20 cellular contexts compared by ENCODE assay signal in genomic region chr19:44882063-44882462, GRCh38. TPM values are rescaled to one million over a fixed set of nuclear protein-coding genes. Genes with fewer than 3 reads are reported as not detected.
A peak's percentile ranks its signal among the peaks of the same experiment; 100 is the strongest.
DNase-seq lines count a peak whose midpoint lies in the region; ATAC-seq and TF ChIP-seq lines count a peak whose summit lies in the region.
"Had no signal": no experiment of that assay in that cellular context is flagged by ENCODE, and none has a peak within 500 bp of the region (broad histone marks: within the 10 kb centered on the region; RNA-seq: fewer than 3 reads in every experiment).

No MANE protein-coding gene starts in this region.

- H2BK120ac ChIP-seq in trophoblast cell (ENCODE audit: insufficient read depth, low read length, poor library complexity), result no peak overlapping the region

- no peak overlapping the region for H3K4me3 Mint-ChIP-seq in stimulated activated naive CD8-positive, alpha-beta T cell treated with anti-CD3 and anti-CD28 coated beads, Interleukin-15, amount 100 ng/mL, for 72 hours
- H3K4me3 Mint-ChIP-seq: CD8-positive, alpha-beta memory T cell had no signal

- H3K9me3 ChIP-seq in HUES64 (ENCODE audit: insufficient read depth, low read depth, low read length) (no peaks in the 10 kb centered on the region), iPS-20b (ENCODE audit: insufficient read depth, low read depth, low read length) (no peaks in the 10 kb centered on the region), trophoblast cell (ENCODE audit: insufficient read depth, low read depth, low read length) (no peaks in the 10 kb centered on the region), body of pancreas (no peaks in the 10 kb centered on the region)
- H3K9me3 ChIP-seq: HAP-1 had no signal

- DNase-seq in D341Med (ENCODE audit: low spot score) (peak; percentile 11), trophoblast cell (no peak), body of pancreas (no peak)
- DNase-seq in stimulated activated CD4-positive, alpha-beta T cell treated with anti-CD3 and anti-CD28 coated beads, Interleukin-4, amount 100 ng/mL, for 24 hours, result no peak
- no peak for DNase-seq in stimulated activated naive CD8-positive, alpha-beta T cell treated with anti-CD3 and anti-CD28 coated beads, Interleukin-15, amount 100 ng/mL, for 72 hours
- DNase-seq: CD8-positive, alpha-beta memory T cell; DMS79; NCI-H1105; NCI-H2029 treated with DMSO at 0.1 percent for 48 hours; NCI-H226; NCI-H510A treated with DMSO at 0.1 percent for 48 hours; NCI-H748 treated with DMSO at 0.1 percent for 48 hours; PC-9; RPMI8226; SHP77 had no signal

- no peak overlapping the region for H3K14ac ChIP-seq in trophoblast cell (ENCODE audit: low read length)

- H3K36me3 ChIP-seq in HUES64 (ENCODE audit: insufficient read depth, low read length) (peaks cover 49% of the 10 kb centered on the region), iPS-20b (ENCODE audit: insufficient read depth, low read depth, low read length) (peaks cover 62% of the 10 kb centered on the region), trophoblast cell (ENCODE audit: control insufficient read depth in 1 of 2, insufficient read depth in 2 of 2, low read length in 2 of 2) (peaks cover 57 to 63% of the 10 kb centered on the region in 2 experiments), body of pancreas (replicated peaks in 1 of 2; ENCODE audit: insufficient read depth in 1 of 2, low read depth in 2 of 2) (no peaks in the 10 kb centered on the region)

- H3K79me2 ChIP-seq in trophoblast cell (ENCODE audit: control insufficient read depth, insufficient read depth, low read length, poor library complexity), result peaks cover 8% of the 10 kb centered on the region

- H3K18ac ChIP-seq in trophoblast cell (ENCODE audit: low read length), result peak overlapping the region; percentile 14

- H3K4ac ChIP-seq in trophoblast cell (ENCODE audit: low read depth, low read length), result no peak overlapping the region

- peak overlapping the region; percentile 13; the same call in 1 of the 2 replicates for H3K27ac ChIP-seq in HUES64 (ENCODE audit: low read depth, low read length)
- H3K27ac ChIP-seq in iPS-20b (ENCODE audit: low read length), result no peak overlapping the region
- H3K27ac ChIP-seq in trophoblast cell (ENCODE audit: low read depth, low read length), result no peak overlapping the region
- H3K27ac ChIP-seq in body of pancreas, result no peak overlapping the region
- H3K27ac ChIP-seq: C4-2B, PC-9 had no signal

- H4K12ac ChIP-seq in trophoblast cell (ENCODE audit: low read depth, low read length), result no peak overlapping the region

- intact Hi-C loops in body of pancreas (cut with DNase I), result no loop called here

- H4K91ac ChIP-seq in trophoblast cell (ENCODE audit: low read depth, low read length), result no peak overlapping the region

- peaks cover 14% of the 10 kb centered on the region; the same call in 1 of the 2 replicates for H3K4me1 ChIP-seq in HUES64 (ENCODE audit: insufficient read depth, low read length)
- H3K4me1 ChIP-seq in iPS-20b (ENCODE audit: insufficient read depth, low read length), result peaks cover 1% of the 10 kb centered on the region; the same call in 1 of the 2 replicates
- H3K4me1 ChIP-seq in trophoblast cell (ENCODE audit: control insufficient read depth in 1 of 2, insufficient read depth in 2 of 2, low read length in 2 of 2), result peaks cover 57 to 63% of the 10 kb centered on the region in 2 experiments
- no peaks in the 10 kb centered on the region for H3K4me1 ChIP-seq in body of pancreas

- no peaks in the 10 kb centered on the region for H3K27me3 ChIP-seq in HUES64 (ENCODE audit: insufficient read depth, low read length)
- H3K27me3 ChIP-seq in iPS-20b (ENCODE audit: insufficient read depth, low read length), result no peaks in the 10 kb centered on the region
- H3K27me3 ChIP-seq in trophoblast cell (ENCODE audit: insufficient read depth, low read length), result no peaks in the 10 kb centered on the region
- H3K27me3 ChIP-seq in body of pancreas, result no peaks in the 10 kb centered on the region

- H4K8ac ChIP-seq in trophoblast cell (ENCODE audit: low read depth, low read length), result no peak overlapping the region

- no peaks in the 10 kb centered on the region for H3K27me3 Mint-ChIP-seq in stimulated activated naive CD8-positive, alpha-beta T cell treated with anti-CD3 and anti-CD28 coated beads, Interleukin-15, amount 100 ng/mL, for 72 hours

- TF ChIP-seq CTCF in body of pancreas (IDR thresholded peaks at IDR 0.05), result no peak

- H2BK5ac ChIP-seq in trophoblast cell (ENCODE audit: low read depth, low read length, poor library complexity), result peak overlapping the region; percentile 28

- no peak for TF ChIP-seq POLR2A in body of pancreas (IDR thresholded peaks at IDR 0.05)

- 94% methylated on average over 15 of the region's 15 CpGs for WGBS in HUES64
- no CpG with 5 or more reads among the region's 15 CpGs for WGBS in trophoblast cell (ENCODE audit: extremely low coverage, insufficient coverage, insufficient read length)
- WGBS in body of pancreas, 2 donors, result 85 to 88% methylated on average over 15 of the region's 15 CpGs

- no peak overlapping the region for H3K4me2 ChIP-seq in trophoblast cell (ENCODE audit: low read length)
- H3K4me2 ChIP-seq: PC-9 had no signal

- peak overlapping the region; percentile 39 for H2AK5ac ChIP-seq in trophoblast cell (ENCODE audit: low read length)

- peaks cover 5% of the 10 kb centered on the region for H3K4me1 Mint-ChIP-seq in stimulated activated naive CD8-positive, alpha-beta T cell treated with anti-CD3 and anti-CD28 coated beads, Interleukin-15, amount 100 ng/mL, for 72 hours

- peaks cover 25% of the 10 kb centered on the region for H3K79me1 ChIP-seq in trophoblast cell (ENCODE audit: low read length)

- H2AFZ ChIP-seq in trophoblast cell (ENCODE audit: insufficient read depth, low read length, poor library complexity), result no peak overlapping the region
- H2AFZ ChIP-seq: PC-9 had no signal

- no peak overlapping the region for H3K23ac ChIP-seq in trophoblast cell (ENCODE audit: low read length)

- ATAC-seq in body of pancreas, result no peak
- no peak for ATAC-seq in stimulated activated naive CD8-positive, alpha-beta T cell treated with anti-CD3 and anti-CD28 coated beads, Interleukin-15, amount 100 ng/mL, for 72 hours

- H2BK12ac ChIP-seq in trophoblast cell (ENCODE audit: low read length), result peak overlapping the region; percentile 75

- H3K9ac ChIP-seq in HUES64 (ENCODE audit: low read depth, low read length) (0 out of 2 replicates have a peak overlapping the region, but pooled peaks have one; percentile 31), iPS-20b (ENCODE audit: low read depth, low read length) (peak overlapping the region; percentile 32; the same call in 1 of the 2 replicates), trophoblast cell (ENCODE audit: low read length) (no peak overlapping the region)

- H3K9me3 Mint-ChIP-seq in stimulated activated naive CD8-positive, alpha-beta T cell treated with anti-CD3 and anti-CD28 coated beads, Interleukin-15, amount 100 ng/mL, for 72 hours, result no peaks in the 10 kb centered on the region
- H3K9me3 Mint-ChIP-seq: CD8-positive, alpha-beta memory T cell; IgD-negative memory B cell had no signal

- H3K4me3 ChIP-seq in HUES64 (ENCODE audit: low read length) (no peak overlapping the region), iPS-20b (ENCODE audit: low read length) (no peak overlapping the region), trophoblast cell (ENCODE audit: low read depth, low read length) (no peak overlapping the region), body of pancreas (no peak overlapping the region)
- H3K4me3 ChIP-seq: PC-9 had no signal

- H3K27ac Mint-ChIP-seq in stimulated activated naive CD8-positive, alpha-beta T cell treated with anti-CD3 and anti-CD28 coated beads, Interleukin-15, amount 100 ng/mL, for 72 hours, result no peak overlapping the region
- H3K27ac Mint-ChIP-seq: CD8-positive, alpha-beta memory T cell; IgD-negative memory B cell had no signal

RNA-seq across cellular contexts. Expression of gene TOMM40, which starts 9.0 kb away (rescaled TPM):
- polyA plus RNA-seq in HUES64 (2013, experiment 1 of 2), result 123 TPM
- 106 TPM for polyA plus RNA-seq in HUES64 (2013, experiment 2 of 2)
- 49.1 and 50.5 TPM in 2 replicates for polyA plus RNA-seq in trophoblast cell (2013)
- 10 to 100 TPM; 19.7 to 34.3 TPM for total RNA-seq in body of pancreas

RNA-seq across cellular contexts. Expression of gene APOE, which starts 23.5 kb away (rescaled TPM):
- polyA plus RNA-seq in HUES64 (2013, experiment 1 of 2), result 379 TPM
- 368 TPM for polyA plus RNA-seq in HUES64 (2013, experiment 2 of 2)
- 836 and 837 TPM in 2 replicates for polyA plus RNA-seq in trophoblast cell (2013)
- total RNA-seq in body of pancreas, result 100 to 1,000 TPM in 1 of 2 donors, 10 to 100 TPM in 1; 77.6 to 216 TPM
- polyA plus RNA-seq: CD8-positive, alpha-beta memory T cell; IgD-negative memory B cell had no signal

RNA-seq across cellular contexts. Expression of gene APOC1, which starts 32.3 kb away (rescaled TPM):
- polyA plus RNA-seq in HUES64 (2013, experiment 1 of 2), result 64.5 TPM
- polyA plus RNA-seq in HUES64 (2013, experiment 2 of 2), result 68.9 TPM
- polyA plus RNA-seq in trophoblast cell (2013), result 192 and 210 TPM in 2 replicates
- 10 to 100 TPM in 1 of 2 donors, 1 to 10 TPM in 1; 5.4 to 24.1 TPM for total RNA-seq in body of pancreas
- polyA plus RNA-seq: CD8-positive, alpha-beta memory T cell; IgD-negative memory B cell had no signal

RNA-seq across cellular contexts. Expression of gene NECTIN2, which starts 36.0 kb away (rescaled TPM):
- polyA plus RNA-seq in HUES64 (2013, experiment 1 of 2), result 104 TPM
- 113 TPM for polyA plus RNA-seq in HUES64 (2013, experiment 2 of 2)
- 281 and 282 TPM in 2 replicates for polyA plus RNA-seq in trophoblast cell (2013)
- 100 to 1,000 TPM in 1 of 2 donors, 10 to 100 TPM in 1; 54.0 to 137 TPM for total RNA-seq in body of pancreas
- polyA plus RNA-seq: IgD-negative memory B cell had no signal

RNA-seq across cellular contexts. Expression of gene APOC4, which starts 60.0 kb away (rescaled TPM):
- polyA plus RNA-seq in HUES64 (2013, experiment 1 of 2), result not detected
- polyA plus RNA-seq in HUES64 (2013, experiment 2 of 2), result not detected
- polyA plus RNA-seq in trophoblast cell (2013), result not detected in 2 replicates
- total RNA-seq in body of pancreas, result not detected
- total RNA-seq: CD8-positive, alpha-beta memory T cell; PC-9 had no signal
- polyA plus RNA-seq: CD8-positive, alpha-beta memory T cell; IgD-negative memory B cell had no signal
